ENCODE assay signal across 19 cellular contexts in genomic region chr3:52315006-52315405, GRCh38. TPM values are rescaled to one million over a fixed set of nuclear protein-coding genes. Genes with fewer than 3 reads are reported as not detected.
DNase-seq lines count a peak whose midpoint lies in the region; ATAC-seq, FAIRE-seq and TF ChIP-seq lines count a peak whose summit lies in the region.
"Had no signal": no experiment of that assay in that cellular context is flagged by ENCODE, and none has a peak within 500 bp of the region (broad histone marks: within the 10 kb centered on the region; RNA-seq: fewer than 3 reads in every experiment).

No MANE protein-coding gene starts in this region.

- H3K9me3 ChIP-seq in BLaER1 = no peaks in the 10 kb centered on the region
- no peaks in the 10 kb centered on the region for H3K9me3 ChIP-seq in endodermal cell (ENCODE audit: control insufficient read depth, low read length)
- no peaks in the 10 kb centered on the region for H3K9me3 ChIP-seq in neuronal stem cell (replicated peaks in 1 of 2; ENCODE audit: control insufficient read depth in 2 of 2, insufficient read depth in 1 of 2, low read depth in 1 of 2, low read length in 2 of 2)

- H3K23ac ChIP-seq in neuronal stem cell (ENCODE audit: low read depth, low read length, poor library complexity) = no peak overlapping the region

- H3K14ac ChIP-seq in neuronal stem cell (ENCODE audit: low read length) = peak overlapping the region; percentile 17

- H2AK5ac ChIP-seq in neuronal stem cell (ENCODE audit: low read depth, low read length) = peak overlapping the region; percentile 86

- H3K27ac Mint-ChIP-seq in endodermal cell = no peak overlapping the region
- H3K27ac Mint-ChIP-seq: CD8-positive, alpha-beta T cell had no signal

- H2AFZ ChIP-seq in neuronal stem cell (ENCODE audit: low read length) = no peak overlapping the region
- H2AFZ ChIP-seq: GM23248 had no signal

- 85% methylated on average over 6 of the region's 6 CpGs; no CpG with 5 or more reads in 1 of the 2 experiments for WGBS in endodermal cell (ENCODE audit: insufficient coverage in 1 of 2, insufficient read length in 1 of 2), 2 experiments
- WGBS in neuronal stem cell (ENCODE audit: extremely low coverage in 2 of 2, insufficient read length in 2 of 2, insufficient replicate concordance in 1 of 2), 2 donors = no CpG with 5 or more reads among the region's 6 CpGs

- H4K20me1 ChIP-seq in BLaER1 = peaks cover 8% of the 10 kb centered on the region; the same call in 1 of the 2 replicates

- no peak overlapping the region for H3K4me3 Mint-ChIP-seq in endodermal cell
- H3K4me3 Mint-ChIP-seq: CD8-positive, alpha-beta T cell had no signal

- no peak for TF ChIP-seq CTCF in endodermal cell (conservative IDR thresholded peaks at IDR 0.05)

- no peak for ATAC-seq in GM18505 (IDR thresholded peaks at IDR 0.05; ENCODE audit: unreplicated experiment)
- ATAC-seq: CD8-positive, alpha-beta T cell; K562 had no signal

- no peak overlapping the region for H3K4ac ChIP-seq in neuronal stem cell (ENCODE audit: low read length)

- H3K9me3 Mint-ChIP-seq in endodermal cell = no peaks in the 10 kb centered on the region
- H3K9me3 Mint-ChIP-seq: CD8-positive, alpha-beta T cell had no signal

- peaks cover 29% of the 10 kb centered on the region for H3K27me3 Mint-ChIP-seq in endodermal cell (ENCODE audit: insufficient read depth)

- peaks cover 1% of the 10 kb centered on the region for H3K4me1 Mint-ChIP-seq in endodermal cell

- H3K36me3 ChIP-seq in BLaER1 (0 out of 2 replicates have a peak, but pooled peaks cover 5% of the 10 kb centered on the region), endodermal cell (ENCODE audit: control insufficient read depth, insufficient read depth, low read length) (no peaks in the 10 kb centered on the region), neuronal stem cell (replicated peaks in 1 of 2; ENCODE audit: control insufficient read depth in 2 of 2, insufficient read depth in 2 of 2, low read length in 2 of 2) (no peaks in the 10 kb centered on the region)

- peak overlapping the region; percentile 89 for H2BK120ac ChIP-seq in neuronal stem cell (ENCODE audit: low read depth, low read length)

- peak; percentile 27 for FAIRE-seq in GM12892 (lab: Jason Lieb, UNC)
- FAIRE-seq in HTR-8/SVneo (lab: Jason Lieb, UNC) = no peak
- FAIRE-seq: GM18507, K562 had no signal

- H4K8ac ChIP-seq in neuronal stem cell (ENCODE audit: low read depth, low read length) = no peak overlapping the region

- H3K4me3 ChIP-seq in BLaER1 = no peak overlapping the region
- H3K4me3 ChIP-seq in endodermal cell (ENCODE audit: low read length) = no peak overlapping the region
- no peak overlapping the region for H3K4me3 ChIP-seq in neuronal stem cell (ENCODE audit: low read length in 2 of 2)
- H3K4me3 ChIP-seq: GM23248, K562, SK-N-MC had no signal

- peak overlapping the region; percentile 41 for H2BK5ac ChIP-seq in neuronal stem cell (ENCODE audit: low read length)

- H2BK15ac ChIP-seq in neuronal stem cell (ENCODE audit: low read length) = peak overlapping the region; percentile 61

- no peaks in the 10 kb centered on the region for H3K36me3 Mint-ChIP-seq in endodermal cell (ENCODE audit: low read depth)

- peak overlapping the region; percentile 82 for H4K91ac ChIP-seq in neuronal stem cell (ENCODE audit: low read depth, low read length, poor library complexity)

- TF ChIP-seq POLR2A in GM12892 (IDR thresholded peaks at IDR 0.05; ENCODE audit: low read depth, low read length) (no peak), GM18505 (IDR thresholded peaks at IDR 0.05; ENCODE audit: borderline replicate concordance, extremely low read depth, insufficient read depth, insufficient read length) (no peak)

- peak overlapping the region; percentile 79 for H3K4me2 ChIP-seq in BLaER1
- H3K4me2 ChIP-seq in neuronal stem cell (ENCODE audit: insufficient read depth, low read length, poor library complexity, severe bottlenecking) = no peak overlapping the region

- H2BK12ac ChIP-seq in neuronal stem cell (ENCODE audit: low read length) = no peak overlapping the region

- no peak for DNase-seq in GM12892 (ENCODE audit: insufficient read length)
- DNase-seq in endodermal cell = no peak
- DNase-seq in neuronal stem cell (ENCODE audit: low spot score) = no peak
- no peak for DNase-seq in HTR-8/SVneo (ENCODE audit: insufficient read length, low spot score)
- DNase-seq in NAMALWA (ENCODE audit: low spot score) = no peak
- DNase-seq: AML-193; CD8-positive, alpha-beta T cell; DMS79; HCEC 1CT; MV-4-11; NCI-H1436; NCI-H2029; NCI-H510A had no signal

- H3K27ac ChIP-seq in BLaER1 (peak overlapping the region; percentile 91), endodermal cell (ENCODE audit: low read depth, low read length) (peak overlapping the region; percentile 88), neuronal stem cell (replicated peaks; ENCODE audit: low read length) (no peak overlapping the region)
- H3K27ac ChIP-seq: GM23248, SK-N-MC had no signal

- H3K9ac ChIP-seq in BLaER1 (no peak overlapping the region; the same call in 1 of the 2 replicates), endodermal cell (ENCODE audit: extremely low read depth, low read length, poor library complexity, severe bottlenecking) (no peak overlapping the region), neuronal stem cell (ENCODE audit: low read depth, low read length, poor library complexity) (no peak overlapping the region)
- H3K9ac ChIP-seq: GM23248 had no signal

- H3K27me3 ChIP-seq in BLaER1 (no peaks in the 10 kb centered on the region), endodermal cell (ENCODE audit: control insufficient read depth, insufficient read depth, low read length, poor library complexity, severe bottlenecking) (peaks cover 18% of the 10 kb centered on the region), neuronal stem cell (ENCODE audit: control insufficient read depth in 3 of 3, insufficient read depth in 3 of 3, low read depth in 1 of 3, low read length in 3 of 3) (no peaks in the 10 kb centered on the region)

- H3K18ac ChIP-seq in neuronal stem cell (ENCODE audit: low read length) = no peak overlapping the region

- no peaks in the 10 kb centered on the region for H3K79me1 ChIP-seq in neuronal stem cell (ENCODE audit: low read depth, low read length)

- H3K4me1 ChIP-seq in BLaER1 = peaks cover 76% of the 10 kb centered on the region
- no peaks in the 10 kb centered on the region for H3K4me1 ChIP-seq in endodermal cell (ENCODE audit: control insufficient read depth, insufficient read depth, low read length)
- H3K4me1 ChIP-seq in neuronal stem cell (ENCODE audit: control insufficient read depth in 2 of 2, insufficient read depth in 1 of 2, low read depth in 1 of 2, low read length in 2 of 2) = peaks cover 44 to 53% of the 10 kb centered on the region in 2 donors

RNA-seq across cellular contexts. Expression of gene DNAH1, which starts 1.1 kb away (rescaled TPM):
- polyA plus RNA-seq in GM12892 (2012; ENCODE audit: missing spikeins) = 6.0 TPM
- 1 to 10 TPM; 4.9 to 5.5 TPM for total RNA-seq in endodermal cell
- polyA plus RNA-seq in endodermal cell (2013, experiment 1 of 2) = 2.8 TPM
- 3.1 TPM for polyA plus RNA-seq in endodermal cell (2013, experiment 2 of 2)
- 1.3 TPM for polyA plus RNA-seq in neuronal stem cell (2013, experiment 1 of 2)
- polyA plus RNA-seq in neuronal stem cell (2013, experiment 2 of 2) = 1.3 TPM

RNA-seq across cellular contexts. Expression of gene GLYCTK, which starts 27.4 kb away (rescaled TPM):
- polyA plus RNA-seq in GM12892 (2012; ENCODE audit: missing spikeins) = 7.1 TPM
- 10 to 100 TPM; 21.7 to 28.4 TPM for total RNA-seq in endodermal cell
- 5.8 TPM for polyA plus RNA-seq in endodermal cell (2013, experiment 1 of 2)
- 7.1 TPM for polyA plus RNA-seq in endodermal cell (2013, experiment 2 of 2)
- 0.85 TPM for polyA plus RNA-seq in neuronal stem cell (2013, experiment 1 of 2)
- 1.1 TPM for polyA plus RNA-seq in neuronal stem cell (2013, experiment 2 of 2)

RNA-seq across cellular contexts. Expression of gene WDR82, which starts 36.6 kb away (rescaled TPM):
- 34.7 TPM for polyA plus RNA-seq in GM12892 (2012; ENCODE audit: missing spikeins)
- total RNA-seq in endodermal cell = 10 to 100 TPM; 78.4 to 84.2 TPM
- 95.1 TPM for polyA plus RNA-seq in endodermal cell (2013, experiment 1 of 2)
- polyA plus RNA-seq in endodermal cell (2013, experiment 2 of 2) = 88.3 TPM
- polyA plus RNA-seq in neuronal stem cell (2013, experiment 1 of 2) = 37.2 TPM
- polyA plus RNA-seq in neuronal stem cell (2013, experiment 2 of 2) = 38.6 TPM
